Comparison of ENCODE assay signal across 1 cellular context in genomic region chr13:37074703-37075102, GRCh38.
TF ChIP-seq lines count a peak whose summit lies in the region.

No MANE protein-coding gene starts in this region.

TF ChIP-seq in WTC11, 78 proteins besides CTCF, POLR2A, EP300 and RAD21 (continued from another document):
- TF ChIP-seq ARID4B (CRISPR knock-in tag; IDR thresholded peaks at IDR 0.05; ENCODE audit: borderline replicate concordance) = no peak
TF ChIP-seq in WTC11: peak in this region for 0.
